Comparison of ENCODE assay signal across 1 cellular context in the genomic region with DNA sequence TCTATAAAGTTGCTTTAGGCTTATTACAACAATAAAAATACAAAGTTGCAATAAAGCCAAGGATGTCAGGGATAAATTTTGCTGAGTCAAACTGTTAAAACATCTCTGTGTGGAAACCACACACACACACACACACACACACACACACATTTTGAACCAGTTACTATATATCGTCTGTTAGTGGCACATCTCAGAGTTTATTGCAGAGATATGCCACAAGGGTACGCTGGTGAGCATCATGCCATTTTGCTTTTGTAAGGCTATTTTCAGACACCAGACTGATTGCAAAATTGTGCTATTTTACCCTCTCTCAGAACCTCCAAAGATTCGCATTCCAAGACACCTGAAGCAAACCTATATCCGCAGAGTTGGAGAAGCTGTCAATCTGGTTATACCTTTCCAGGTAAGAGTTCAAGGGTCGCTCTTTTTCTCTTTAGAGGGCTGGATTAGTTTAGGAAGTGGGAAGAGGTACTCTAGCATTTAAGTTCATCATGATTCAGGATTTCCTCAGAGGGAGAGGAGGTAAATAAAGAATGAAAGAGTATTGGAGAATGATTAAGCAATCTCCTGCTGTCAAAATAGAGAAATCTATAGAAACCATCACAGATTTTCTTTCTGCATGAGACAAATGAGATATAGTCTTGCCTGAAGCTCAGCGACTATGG.
TF ChIP-seq lines count a peak whose summit lies in the region.

No MANE protein-coding gene starts in this region.

TF ChIP-seq in K562, 482 proteins besides CTCF, POLR2A, EP300 and RAD21 (continued from another document and continues in another):
- TF ChIP-seq MYBL2 (IDR thresholded peaks at IDR 0.05; ENCODE audit: low read depth) (0 out of 2 replicates have a peak, but pooled peaks have one; percentile 31), MYBL2 (CRISPR knock-in tag; IDR thresholded peaks at IDR 0.05; ENCODE audit: borderline replicate concordance) (no peak), TRIM24 (IDR thresholded peaks at IDR 0.05) (peak; percentile 29 to 54; a peak in 3 of 4 replicates), ZC3H11A (IDR thresholded peaks at IDR 0.05; ENCODE audit: low read depth, low read length) (no peak), HDAC6 (IDR thresholded peaks at IDR 0.05; ENCODE audit: low read depth, low read length) (no peak), ZNF436 (CRISPR knock-in tag; IDR thresholded peaks at IDR 0.05) (no peak), ZNF354B (CRISPR knock-in tag; IDR thresholded peaks at IDR 0.05) (no peak), JUNB (CRISPR knock-in tag; conservative IDR thresholded peaks at IDR 0.05) (no peak), SRSF1 (IDR thresholded peaks at IDR 0.05; ENCODE audit: low read depth, low read length) (no peak), PHF21A (IDR thresholded peaks at IDR 0.05; ENCODE audit: borderline replicate concordance, low read depth) (no peak), FOXA1 (IDR thresholded peaks at IDR 0.05; ENCODE audit: borderline replicate concordance) (no peak), GABPB1 (CRISPR knock-in tag; IDR thresholded peaks at IDR 0.05) (no peak), MAFK (IDR thresholded peaks at IDR 0.05; ENCODE audit: low read length) (peak; percentile 82), BRCA1 (IDR thresholded peaks at IDR 0.05) (no peak), BRCA1 (CRISPR knock-in tag; IDR thresholded peaks at IDR 0.05) (no peak), PML (IDR thresholded peaks at IDR 0.05; ENCODE audit: low read length) (no peak), KLF10 (CRISPR knock-in tag; IDR thresholded peaks at IDR 0.05) (no peak), SRSF9 (IDR thresholded peaks at IDR 0.05; ENCODE audit: borderline replicate concordance, low read depth, low read length) (no peak), ETV6 (IDR thresholded peaks at IDR 0.05; ENCODE audit: borderline replicate concordance in 1 of 2, low read depth in 2 of 2, low read length in 1 of 2) (no peak), ETV6 (CRISPR knock-in tag; IDR thresholded peaks at IDR 0.05; ENCODE audit: borderline replicate concordance) (no peak), TAL1 (IDR thresholded peaks at IDR 0.05) (no peak), ZNF146 (CRISPR knock-in tag; IDR thresholded peaks at IDR 0.05; ENCODE audit: unreplicated experiment) (no peak), GATA2 (CRISPR knock-in tag; IDR thresholded peaks at IDR 0.05) (no peak), SRSF7 (optimal IDR thresholded peaks at IDR 0.05; ENCODE audit: low read depth, low read length) (no peak), ZNF282 (CRISPR knock-in tag; IDR thresholded peaks at IDR 0.05) (no peak), C11orf30 (IDR thresholded peaks at IDR 0.05; ENCODE audit: low read depth) (peak; percentile 95), HDAC8 (tag; IDR thresholded peaks at IDR 0.05) (no peak), NRF1 (conservative IDR thresholded peaks at IDR 0.05 in 1 of 2, IDR thresholded peaks at IDR 0.05 in 1 of 2) (no peak), TEAD4 (IDR thresholded peaks at IDR 0.05; ENCODE audit: low read length) (peak; percentile 56), TEAD4 (CRISPR knock-in tag; IDR thresholded peaks at IDR 0.05; ENCODE audit: borderline replicate concordance) (no peak), HOXB6 (CRISPR knock-in tag; IDR thresholded peaks at IDR 0.05; ENCODE audit: borderline replicate concordance) (no peak), MBD2 (IDR thresholded peaks at IDR 0.05; ENCODE audit: borderline replicate concordance, low read depth) (no peak), ZNF444 (CRISPR knock-in tag; IDR thresholded peaks at IDR 0.05) (no peak), GTF2A2 (tag; IDR thresholded peaks at IDR 0.05) (no peak), ZNF263 (CRISPR knock-in tag; IDR thresholded peaks at IDR 0.05; ENCODE audit: borderline replicate concordance) (no peak), ZZZ3 (IDR thresholded peaks at IDR 0.05) (no peak), KLF13 (tag; IDR thresholded peaks at IDR 0.05; ENCODE audit: borderline replicate concordance, low read depth) (no peak), ILK (tag; IDR thresholded peaks at IDR 0.05; ENCODE audit: borderline replicate concordance, low read depth) (no peak), ZNF507 (tag; conservative IDR thresholded peaks at IDR 0.05) (no peak), NFIC (IDR thresholded peaks at IDR 0.05) (no peak; the same call in 1 of the 2 replicates), SMARCA5 (IDR thresholded peaks at IDR 0.05) (0 out of 2 replicates have a peak, but pooled peaks have one; percentile 35), LEF1 (IDR thresholded peaks at IDR 0.05) (no peak), SRF (CRISPR knock-in tag; IDR thresholded peaks at IDR 0.05) (no peak), U2AF2 (optimal IDR thresholded peaks at IDR 0.05; ENCODE audit: low read depth, low read length) (no peak), MAFG (tag; conservative IDR thresholded peaks at IDR 0.05) (peak; percentile 97), CBFB (CRISPR knock-in tag; IDR thresholded peaks at IDR 0.05) (no peak), MEF2D (tag; conservative IDR thresholded peaks at IDR 0.05; ENCODE audit: low read depth) (peak; percentile 54; the same call in 1 of the 2 replicates), RCOR1 (IDR thresholded peaks at IDR 0.05; ENCODE audit: borderline replicate concordance in 1 of 2, low read depth in 2 of 2, low read length in 2 of 2) (peak in 1 of 2 experiments; percentile 44; a peak in 1 of 4 replicates), DMBX1 (CRISPR knock-in tag; IDR thresholded peaks at IDR 0.05; ENCODE audit: borderline replicate concordance) (no peak), POLR2AphosphoS5 (IDR thresholded peaks at IDR 0.05; ENCODE audit: control insufficient read depth, insufficient read depth, low read depth, low read length) (no peak), RFX5 (IDR thresholded peaks at IDR 0.05; ENCODE audit: low read depth, low read length) (no peak), BCOR (IDR thresholded peaks at IDR 0.05) (0 out of 2 replicates have a peak, but pooled peaks have one; percentile 10), ZNF584 (CRISPR knock-in tag; IDR thresholded peaks at IDR 0.05; ENCODE audit: low read depth) (no peak), ZKSCAN1 (IDR thresholded peaks at IDR 0.05; ENCODE audit: low read depth, low read length) (no peak)
- TF ChIP-seq, protein P1, sequence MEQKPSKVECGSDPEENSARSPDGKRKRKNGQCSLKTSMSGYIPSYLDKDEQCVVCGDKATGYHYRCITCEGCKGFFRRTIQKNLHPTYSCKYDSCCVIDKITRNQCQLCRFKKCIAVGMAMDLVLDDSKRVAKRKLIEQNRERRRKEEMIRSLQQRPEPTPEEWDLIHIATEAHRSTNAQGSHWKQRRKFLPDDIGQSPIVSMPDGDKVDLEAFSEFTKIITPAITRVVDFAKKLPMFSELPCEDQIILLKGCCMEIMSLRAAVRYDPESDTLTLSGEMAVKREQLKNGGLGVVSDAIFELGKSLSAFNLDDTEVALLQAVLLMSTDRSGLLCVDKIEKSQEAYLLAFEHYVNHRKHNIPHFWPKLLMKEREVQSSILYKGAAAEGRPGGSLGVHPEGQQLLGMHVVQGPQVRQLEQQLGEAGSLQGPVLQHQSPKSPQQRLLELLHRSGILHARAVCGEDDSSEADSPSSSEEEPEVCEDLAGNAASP (IDR thresholded peaks at IDR 0.05) = no peak
- TF ChIP-seq, protein P2, sequence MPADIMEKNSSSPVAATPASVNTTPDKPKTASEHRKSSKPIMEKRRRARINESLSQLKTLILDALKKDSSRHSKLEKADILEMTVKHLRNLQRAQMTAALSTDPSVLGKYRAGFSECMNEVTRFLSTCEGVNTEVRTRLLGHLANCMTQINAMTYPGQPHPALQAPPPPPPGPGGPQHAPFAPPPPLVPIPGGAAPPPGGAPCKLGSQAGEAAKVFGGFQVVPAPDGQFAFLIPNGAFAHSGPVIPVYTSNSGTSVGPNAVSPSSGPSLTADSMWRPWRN (IDR thresholded peaks at IDR 0.05; ENCODE audit: low read depth) = no peak
- TF ChIP-seq, protein P3, sequence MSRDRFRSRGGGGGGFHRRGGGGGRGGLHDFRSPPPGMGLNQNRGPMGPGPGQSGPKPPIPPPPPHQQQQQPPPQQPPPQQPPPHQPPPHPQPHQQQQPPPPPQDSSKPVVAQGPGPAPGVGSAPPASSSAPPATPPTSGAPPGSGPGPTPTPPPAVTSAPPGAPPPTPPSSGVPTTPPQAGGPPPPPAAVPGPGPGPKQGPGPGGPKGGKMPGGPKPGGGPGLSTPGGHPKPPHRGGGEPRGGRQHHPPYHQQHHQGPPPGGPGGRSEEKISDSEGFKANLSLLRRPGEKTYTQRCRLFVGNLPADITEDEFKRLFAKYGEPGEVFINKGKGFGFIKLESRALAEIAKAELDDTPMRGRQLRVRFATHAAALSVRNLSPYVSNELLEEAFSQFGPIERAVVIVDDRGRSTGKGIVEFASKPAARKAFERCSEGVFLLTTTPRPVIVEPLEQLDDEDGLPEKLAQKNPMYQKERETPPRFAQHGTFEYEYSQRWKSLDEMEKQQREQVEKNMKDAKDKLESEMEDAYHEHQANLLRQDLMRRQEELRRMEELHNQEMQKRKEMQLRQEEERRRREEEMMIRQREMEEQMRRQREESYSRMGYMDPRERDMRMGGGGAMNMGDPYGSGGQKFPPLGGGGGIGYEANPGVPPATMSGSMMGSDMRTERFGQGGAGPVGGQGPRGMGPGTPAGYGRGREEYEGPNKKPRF (IDR thresholded peaks at IDR 0.05; ENCODE audit: low read depth, low read length) = no peak
- TF ChIP-seq, protein P4, sequence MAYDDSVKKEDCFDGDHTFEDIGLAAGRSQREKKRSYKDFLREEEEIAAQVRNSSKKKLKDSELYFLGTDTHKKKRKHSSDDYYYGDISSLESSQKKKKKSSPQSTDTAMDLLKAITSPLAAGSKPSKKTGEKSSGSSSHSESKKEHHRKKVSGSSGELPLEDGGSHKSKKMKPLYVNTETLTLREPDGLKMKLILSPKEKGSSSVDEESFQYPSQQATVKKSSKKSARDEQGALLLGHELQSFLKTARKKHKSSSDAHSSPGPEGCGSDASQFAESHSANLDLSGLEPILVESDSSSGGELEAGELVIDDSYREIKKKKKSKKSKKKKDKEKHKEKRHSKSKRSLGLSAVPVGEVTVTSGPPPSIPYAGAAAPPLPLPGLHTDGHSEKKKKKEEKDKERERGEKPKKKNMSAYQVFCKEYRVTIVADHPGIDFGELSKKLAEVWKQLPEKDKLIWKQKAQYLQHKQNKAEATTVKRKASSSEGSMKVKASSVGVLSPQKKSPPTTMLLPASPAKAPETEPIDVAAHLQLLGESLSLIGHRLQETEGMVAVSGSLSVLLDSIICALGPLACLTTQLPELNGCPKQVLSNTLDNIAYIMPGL (CRISPR knock-in tag; IDR thresholded peaks at IDR 0.05) = no peak
- TF ChIP-seq, protein P5, sequence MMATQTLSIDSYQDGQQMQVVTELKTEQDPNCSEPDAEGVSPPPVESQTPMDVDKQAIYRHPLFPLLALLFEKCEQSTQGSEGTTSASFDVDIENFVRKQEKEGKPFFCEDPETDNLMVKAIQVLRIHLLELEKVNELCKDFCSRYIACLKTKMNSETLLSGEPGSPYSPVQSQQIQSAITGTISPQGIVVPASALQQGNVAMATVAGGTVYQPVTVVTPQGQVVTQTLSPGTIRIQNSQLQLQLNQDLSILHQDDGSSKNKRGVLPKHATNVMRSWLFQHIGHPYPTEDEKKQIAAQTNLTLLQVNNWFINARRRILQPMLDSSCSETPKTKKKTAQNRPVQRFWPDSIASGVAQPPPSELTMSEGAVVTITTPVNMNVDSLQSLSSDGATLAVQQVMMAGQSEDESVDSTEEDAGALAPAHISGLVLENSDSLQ (IDR thresholded peaks at IDR 0.05) = peak; percentile 37
- TF ChIP-seq, protein P6, sequence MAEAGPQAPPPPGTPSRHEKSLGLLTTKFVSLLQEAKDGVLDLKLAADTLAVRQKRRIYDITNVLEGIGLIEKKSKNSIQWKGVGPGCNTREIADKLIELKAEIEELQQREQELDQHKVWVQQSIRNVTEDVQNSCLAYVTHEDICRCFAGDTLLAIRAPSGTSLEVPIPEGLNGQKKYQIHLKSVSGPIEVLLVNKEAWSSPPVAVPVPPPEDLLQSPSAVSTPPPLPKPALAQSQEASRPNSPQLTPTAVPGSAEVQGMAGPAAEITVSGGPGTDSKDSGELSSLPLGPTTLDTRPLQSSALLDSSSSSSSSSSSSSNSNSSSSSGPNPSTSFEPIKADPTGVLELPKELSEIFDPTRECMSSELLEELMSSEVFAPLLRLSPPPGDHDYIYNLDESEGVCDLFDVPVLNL (CRISPR knock-in tag; IDR thresholded peaks at IDR 0.05; ENCODE audit: low read depth) = no peak
- TF ChIP-seq, protein P7, sequence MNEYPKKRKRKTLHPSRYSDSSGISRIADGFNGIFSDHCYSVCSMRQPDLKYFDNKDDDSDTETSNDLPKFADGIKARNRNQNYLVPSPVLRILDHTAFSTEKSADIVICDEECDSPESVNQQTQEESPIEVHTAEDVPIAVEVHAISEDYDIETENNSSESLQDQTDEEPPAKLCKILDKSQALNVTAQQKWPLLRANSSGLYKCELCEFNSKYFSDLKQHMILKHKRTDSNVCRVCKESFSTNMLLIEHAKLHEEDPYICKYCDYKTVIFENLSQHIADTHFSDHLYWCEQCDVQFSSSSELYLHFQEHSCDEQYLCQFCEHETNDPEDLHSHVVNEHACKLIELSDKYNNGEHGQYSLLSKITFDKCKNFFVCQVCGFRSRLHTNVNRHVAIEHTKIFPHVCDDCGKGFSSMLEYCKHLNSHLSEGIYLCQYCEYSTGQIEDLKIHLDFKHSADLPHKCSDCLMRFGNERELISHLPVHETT (CRISPR knock-in tag; conservative IDR thresholded peaks at IDR 0.05 in 1 of 2, IDR thresholded peaks at IDR 0.05 in 1 of 2) = no peak
- TF ChIP-seq, protein P8, sequence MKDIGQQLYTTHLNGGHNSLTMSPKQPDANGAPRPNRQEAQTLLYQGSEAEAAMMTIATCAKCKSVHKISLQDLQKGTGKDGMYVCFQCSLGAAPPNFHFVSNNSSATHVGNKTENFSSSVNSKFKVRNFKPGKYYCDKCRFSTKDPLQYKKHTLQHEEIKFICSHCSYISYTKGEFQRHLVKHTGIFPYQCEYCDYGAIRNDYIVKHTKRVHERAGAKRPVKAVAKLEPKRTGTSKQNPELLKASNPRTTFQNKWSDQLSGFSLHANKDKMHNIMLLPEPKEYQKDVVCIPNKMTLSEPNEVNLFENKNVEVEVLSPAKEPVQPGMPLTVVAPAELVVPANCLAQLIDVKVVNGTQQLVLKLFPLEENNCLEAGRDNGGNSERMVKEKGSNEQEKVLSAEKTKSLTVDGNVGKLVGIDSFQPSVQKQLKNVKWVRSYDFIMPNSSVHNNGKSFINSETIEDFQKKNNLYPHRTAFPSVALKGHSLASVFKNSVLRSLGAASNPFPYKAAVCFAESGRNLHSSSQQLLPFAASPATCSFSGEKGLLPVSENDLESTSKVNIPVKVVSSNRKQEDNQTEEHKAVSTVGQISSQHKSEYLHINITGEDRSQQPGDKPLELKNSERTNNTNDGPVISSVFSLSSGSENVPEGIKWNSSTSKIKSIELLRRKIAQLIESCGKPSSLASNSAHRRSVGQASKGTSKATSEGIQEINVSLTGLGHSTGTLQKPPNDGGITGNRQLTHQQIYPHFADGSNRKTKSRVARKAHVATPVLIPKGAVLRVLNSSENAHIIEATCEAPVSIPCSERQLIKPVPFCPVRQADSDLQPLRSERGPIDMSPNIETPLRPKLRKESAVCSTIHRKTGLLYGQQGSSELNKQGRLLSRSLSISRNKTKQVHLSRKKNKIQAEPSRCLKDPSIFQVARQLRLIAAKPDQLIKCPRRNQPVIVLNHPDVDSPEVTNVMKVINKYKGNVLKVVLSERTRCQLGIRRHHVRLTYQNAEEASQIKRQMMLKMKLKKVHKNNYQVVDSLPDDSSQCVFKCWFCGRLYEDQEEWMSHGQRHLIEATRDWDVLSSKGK (CRISPR knock-in tag; IDR thresholded peaks at IDR 0.05) = no peak
